ENCODE assay signal across 9 cellular contexts in the genomic region with DNA sequence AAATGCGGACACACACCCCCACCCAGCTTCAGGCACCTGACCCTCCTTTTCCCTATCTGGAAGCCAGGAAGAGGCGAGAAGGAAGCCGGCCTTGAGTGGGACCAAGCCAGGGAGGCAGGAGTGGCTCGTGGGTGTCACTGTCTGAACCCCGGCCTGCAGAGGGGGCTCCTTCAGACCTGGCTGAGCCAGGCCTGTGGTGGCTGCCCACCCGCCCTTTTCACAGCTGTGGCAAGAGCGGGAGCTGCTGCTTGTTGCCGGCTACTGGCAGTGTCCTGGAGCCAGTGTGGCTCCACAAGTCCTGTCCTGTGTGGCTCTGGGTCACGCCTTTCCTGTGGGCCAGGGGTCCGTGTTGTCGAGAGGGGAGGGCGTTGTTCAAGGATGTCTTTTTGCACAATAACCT. TPM values are rescaled to one million over a fixed set of nuclear protein-coding genes. Genes with fewer than 3 reads are reported as not detected.
A peak's percentile ranks its signal among the peaks of the same experiment; 100 is the strongest.
DNase-seq lines count a peak whose midpoint lies in the region; ATAC-seq and TF ChIP-seq lines count a peak whose summit lies in the region.
"Had no signal": no experiment of that assay in that cellular context is flagged by ENCODE, and none has a peak within 500 bp of the region (broad histone marks: within the 10 kb centered on the region; RNA-seq: fewer than 3 reads in every experiment).

No MANE protein-coding gene starts in this region.

- ATAC-seq in naive thymus-derived CD4-positive, alpha-beta T cell: no peak
- ATAC-seq in HG02763 (IDR thresholded peaks at IDR 0.05; ENCODE audit: unreplicated experiment): no peak
- no peak for ATAC-seq in GM21528 (IDR thresholded peaks at IDR 0.05; ENCODE audit: low FRiP score, unreplicated experiment)

- H3K4me1 ChIP-seq in KMS-11 (ENCODE audit: low read depth, poor library complexity, severe bottlenecking): peaks cover 44% of the 10 kb centered on the region
- peaks cover 30 to 52% of the 10 kb centered on the region in 2 donors for H3K4me1 ChIP-seq in naive thymus-derived CD4-positive, alpha-beta T cell (ENCODE audit: control insufficient read depth in 2 of 2, insufficient read depth in 2 of 2, low read length in 2 of 2)

- H3K4me3 ChIP-seq in AG09309 (ENCODE audit: control insufficient read depth, low read depth, low read length) (peak overlapping the region; percentile 77), KMS-11 (IDR thresholded peaks at IDR 0.05; ENCODE audit: insufficient read depth, low read depth, low read length) (no peak overlapping the region)
- H3K4me3 ChIP-seq in naive thymus-derived CD4-positive, alpha-beta T cell (ENCODE audit: low read length): peak overlapping the region; percentile 59

- no peaks in the 10 kb centered on the region for H3K27me3 ChIP-seq in KMS-11 (ENCODE audit: insufficient read depth, low read depth)
- H3K27me3 ChIP-seq in naive thymus-derived CD4-positive, alpha-beta T cell (ENCODE audit: control insufficient read depth in 2 of 2, insufficient read depth in 2 of 2, low read length in 2 of 2): no peaks in the 10 kb centered on the region

- H3K27ac ChIP-seq in KMS-11: peak overlapping the region; percentile 61; the same call in 1 of the 2 replicates
- H3K27ac ChIP-seq in cingulate gyrus (ENCODE audit: low read depth, low read length): peak overlapping the region; percentile 65
- peak overlapping the region; percentile 80 for H3K27ac ChIP-seq in naive thymus-derived CD4-positive, alpha-beta T cell (ENCODE audit: low read depth, low read length)

- no peaks in the 10 kb centered on the region for H3K9me3 ChIP-seq in naive thymus-derived CD4-positive, alpha-beta T cell (ENCODE audit: control insufficient read depth in 2 of 3, low read length in 3 of 3)

- H3K4me3 Mint-ChIP-seq in naive thymus-derived CD4-positive, alpha-beta T cell: peak overlapping the region; percentile 70 to 88 (median 83)

- H3K79me2 ChIP-seq in KMS-11 (ENCODE audit: insufficient read depth, low read depth): peaks cover 46% of the 10 kb centered on the region

- POLR2A ChIA-PET in naive thymus-derived CD4-positive, alpha-beta T cell (lab: Charles Lee): interaction anchor here (0.6 to 3.5 kb wide), 2 partner anchors 38 to 259 kb away, joined by 4 to 14 read pairs; a partner anchor contains a TSS

- peak overlapping the region; percentile 95 for H3K4me2 ChIP-seq in KMS-11

- CTCF ChIA-PET in naive thymus-derived CD4-positive, alpha-beta T cell (lab: Charles Lee): interaction anchor here (0.9 kb wide), 1 partner anchor 37 kb away, joined by 4 read pairs; no protein-coding TSS in a partner anchor

- intact Hi-C loops in naive thymus-derived CD4-positive, alpha-beta T cell (cut with micrococcal nuclease): loop anchor here (2.0 to 5.0 kb wide), 2 partner anchors 38 to 156 kb away; a partner anchor contains a TSS

- H3K36me3 Mint-ChIP-seq in naive thymus-derived CD4-positive, alpha-beta T cell: peaks cover 0 to 5% (median 0%) of the 10 kb centered on the region in 5 donors

- H3K9me3 Mint-ChIP-seq in naive thymus-derived CD4-positive, alpha-beta T cell: peaks cover 0 to 2% (median 0%) of the 10 kb centered on the region in 11 donors

- H3K36me3 ChIP-seq in KMS-11 (ENCODE audit: insufficient read depth): no peaks in the 10 kb centered on the region
- peaks cover 0 to 10% (median 0%) of the 10 kb centered on the region in 3 experiments for H3K36me3 ChIP-seq in naive thymus-derived CD4-positive, alpha-beta T cell (ENCODE audit: control insufficient read depth in 2 of 3, insufficient read depth in 3 of 3, low read length in 3 of 3)

- H3K9ac ChIP-seq in KMS-11: peak overlapping the region; percentile 72; the same call in 1 of the 2 replicates

- H3K4me1 Mint-ChIP-seq in naive thymus-derived CD4-positive, alpha-beta T cell: peaks cover 41 to 66% (median 50%) of the 10 kb centered on the region in 7 donors

- H2AFZ ChIP-seq in KMS-11 (ENCODE audit: low read depth): no peak overlapping the region

- no peaks in the 10 kb centered on the region for H4K20me1 ChIP-seq in KMS-11 (ENCODE audit: insufficient read depth)

- H3K27ac Mint-ChIP-seq in naive thymus-derived CD4-positive, alpha-beta T cell: peak overlapping the region; percentile 54 to 86 (median 73)

- no peak for TF ChIP-seq CTCF in AG09309 (IDR thresholded peaks at IDR 0.05; ENCODE audit: control insufficient read depth, insufficient read depth, low read depth, low read length, missing control alignments)
- TF ChIP-seq CTCF in KMS-11 (conservative IDR thresholded peaks at IDR 0.05; ENCODE audit: low read depth, low read length): no peak

- DNase-seq in AG09309 (ENCODE audit: low read depth) (no peak), NCI-H226 (no peak)
- DNase-seq in naive thymus-derived CD4-positive, alpha-beta T cell: no peak
- no peak for DNase-seq in activated effector memory CD4-positive, alpha-beta T cell treated with Interleukin-2 at 50 U/mL for 16 hours
- DNase-seq: NCI-H1436 had no signal

- H3K27me3 Mint-ChIP-seq in naive thymus-derived CD4-positive, alpha-beta T cell: no peaks in the 10 kb centered on the region

RNA-seq across cellular contexts. Expression of a gene that starts 1.2 kb away (rescaled TPM):
- total RNA-seq in naive thymus-derived CD4-positive, alpha-beta T cell: 100 to 1,000 TPM; 107 to 196 (median 122) TPM
- polyA plus RNA-seq in naive thymus-derived CD4-positive, alpha-beta T cell: 100 to 1,000 TPM in 1 of 2 donors, 10 to 100 TPM in 1; 75.0 to 103 TPM

RNA-seq across cellular contexts. Expression of a gene that starts 15.4 kb away (rescaled TPM):
- total RNA-seq in naive thymus-derived CD4-positive, alpha-beta T cell: 1 to 10 TPM in 1 of 5 experiments, under 1 TPM in 1, not detected in 3; 0.32 to 2.6 TPM
- under 1 TPM in 1 of 2 donors, not detected in 1; 0.14 TPM for polyA plus RNA-seq in naive thymus-derived CD4-positive, alpha-beta T cell

RNA-seq across cellular contexts. Expression of a gene that starts 38.1 kb away (rescaled TPM):
- total RNA-seq in naive thymus-derived CD4-positive, alpha-beta T cell: 10 to 100 TPM; 20.8 to 66.7 (median 49.5) TPM
- 10 to 100 TPM; 26.3 to 45.4 TPM for polyA plus RNA-seq in naive thymus-derived CD4-positive, alpha-beta T cell

RNA-seq across cellular contexts. Expression of a gene that starts 39.4 kb away (rescaled TPM):
- not detected for total RNA-seq in naive thymus-derived CD4-positive, alpha-beta T cell
- not detected for polyA plus RNA-seq in naive thymus-derived CD4-positive, alpha-beta T cell

RNA-seq across cellular contexts. Expression of a gene that starts 52.3 kb away (rescaled TPM):
- 10 to 100 TPM in 2 of 5 experiments, 1 to 10 TPM in 3; 1.2 to 29.6 (median 5.3) TPM for total RNA-seq in naive thymus-derived CD4-positive, alpha-beta T cell
- 1 to 10 TPM; 1.5 to 1.7 TPM for polyA plus RNA-seq in naive thymus-derived CD4-positive, alpha-beta T cell
